8 cellular contexts compared by ENCODE assay signal in genomic region chr3:56131976-56132590, GRCh38.
DNase-seq lines count a peak whose midpoint lies in the region; ATAC-seq lines count a peak whose summit lies in the region.

No MANE protein-coding gene starts in this region.

- no peak overlapping the region for H3K4me3 Mint-ChIP-seq in effector memory CD8-positive, alpha-beta T cell

- H3K27ac Mint-ChIP-seq in effector memory CD8-positive, alpha-beta T cell, result no peak overlapping the region

- DNase-seq in ELF-1 (ENCODE audit: low read depth, low spot score) (peak; percentile 78), MV-4-11 (lab: John Stamatoyannopoulos, UW) (peak; percentile 82), dedifferentiated amniotic fluid mesenchymal stem cell (ENCODE audit: extremely low spot score) (peak; percentile 91), occipital lobe (lab: John Stamatoyannopoulos, UW) (peak; percentile 64)
- no peak for DNase-seq in effector memory CD8-positive, alpha-beta T cell
- DNase-seq in central memory CD4-positive, alpha-beta T cell, result no peak

- H3K9me3 Mint-ChIP-seq in effector memory CD8-positive, alpha-beta T cell, result no peaks in the 10 kb centered on the region

- H3K27me3 Mint-ChIP-seq in effector memory CD8-positive, alpha-beta T cell, result no peaks in the 10 kb centered on the region

- no peaks in the 10 kb centered on the region for H3K36me3 Mint-ChIP-seq in effector memory CD8-positive, alpha-beta T cell (ENCODE audit: insufficient read depth)

- no peak for ATAC-seq in GM19328 (IDR thresholded peaks at IDR 0.05; ENCODE audit: unreplicated experiment)
- ATAC-seq in effector memory CD8-positive, alpha-beta T cell (replicated peaks), result no peak
- ATAC-seq in GM21576 (IDR thresholded peaks at IDR 0.05; ENCODE audit: unreplicated experiment), result no peak

- no peaks in the 10 kb centered on the region for H3K4me1 Mint-ChIP-seq in effector memory CD8-positive, alpha-beta T cell (ENCODE audit: low read depth in 2 of 2)

Comparison
In these comparisons a context has a peak if more than half of its experiments do, and no peak if none do; other contexts are left out.
1. DNase-seq: peak in ELF-1 (single experiment), MV-4-11 (single experiment), dedifferentiated amniotic fluid mesenchymal stem cell (single experiment) and occipital lobe (single experiment); none in effector memory CD8-positive, alpha-beta T cell (0 of 3) and central memory CD4-positive, alpha-beta T cell (single experiment).